1 cellular context compared by ENCODE assay signal in genomic region chr19:45098521-45099464, GRCh38.
TF ChIP-seq lines count a peak whose summit lies in the region.

No MANE protein-coding gene starts in this region.

TF ChIP-seq in endothelial cell of umbilical vein, 7 proteins besides CTCF, POLR2A, EP300 and RAD21:
- TF ChIP-seq POLR2AphosphoS5 (IDR thresholded peaks at IDR 0.05; ENCODE audit: insufficient read depth, low read depth, low read length) (no peak), MAX (IDR thresholded peaks at IDR 0.05; ENCODE audit: insufficient read depth, insufficient read length) (no peak), EZH2 (IDR thresholded peaks at IDR 0.05; ENCODE audit: borderline replicate concordance, low read depth, low read length, severe bottlenecking) (no peak), JUN (IDR thresholded peaks at IDR 0.05; ENCODE audit: borderline replicate concordance, insufficient read depth, insufficient read length, low read depth) (no peak), GATA2 (IDR thresholded peaks at IDR 0.05; ENCODE audit: insufficient read depth, insufficient read length, low read depth, low read length) (no peak), FOS (IDR thresholded peaks at IDR 0.05; ENCODE audit: borderline replicate concordance, insufficient read depth, low read length) (no peak), MYC (IDR thresholded peaks at IDR 0.05; ENCODE audit: low read depth, low read length) (no peak)
TF ChIP-seq in endothelial cell of umbilical vein: peak in this region for 0.
